11 cellular contexts compared by ENCODE assay signal in genomic region chr20:41174782-41175181, GRCh38. TPM values are rescaled to one million over a fixed set of nuclear protein-coding genes. Genes with fewer than 3 reads are reported as not detected.
A peak's percentile ranks its signal among the peaks of the same experiment; 100 is the strongest.
DNase-seq lines count a peak whose midpoint lies in the region; ATAC-seq, FAIRE-seq and TF ChIP-seq lines count a peak whose summit lies in the region.
"Had no signal": no experiment of that assay in that cellular context is flagged by ENCODE, and none has a peak within 500 bp of the region (broad histone marks: within the 10 kb centered on the region; RNA-seq: fewer than 3 reads in every experiment).

No MANE protein-coding gene starts in this region.

- peaks cover 26% of the 10 kb centered on the region for H3K79me2 ChIP-seq in GM23248 (ENCODE audit: insufficient read depth)

- DNase-seq in GM23248: peak; percentile 22
- peak; percentile 2 for DNase-seq in WERI-Rb-1
- peak; percentile 71 for DNase-seq in fibroblast of gingiva (ENCODE audit: low read depth)
- DNase-seq in sciatic nerve (ENCODE audit: low spot score): peak; percentile 37
- no peak for DNase-seq in D721Med (ENCODE audit: insufficient read length, low spot score)
- DNase-seq in NCI-H1105 (lab: John Stamatoyannopoulos, UW): no peak
- DNase-seq: NCI-H146, SK-N-SH had no signal

- H3K4me1 ChIP-seq in GM23248 (ENCODE audit: insufficient read depth): peaks cover 43% of the 10 kb centered on the region

- ATAC-seq in sciatic nerve (no peak), HG03460 (IDR thresholded peaks at IDR 0.05; ENCODE audit: unreplicated experiment) (no peak), GM18520 (IDR thresholded peaks at IDR 0.05; ENCODE audit: unreplicated experiment) (no peak)

- no peaks in the 10 kb centered on the region for H3K9me3 ChIP-seq in GM23248 (ENCODE audit: low read depth)
- H3K9me3 ChIP-seq in WERI-Rb-1 (ENCODE audit: severe bottlenecking): no peaks in the 10 kb centered on the region
- H3K9me3 ChIP-seq: SK-N-SH had no signal

- H3K36me3 ChIP-seq in GM23248 (ENCODE audit: low read depth): no peaks in the 10 kb centered on the region; the same call in 1 of the 2 replicates
- H3K36me3 ChIP-seq in WERI-Rb-1: peaks cover 76% of the 10 kb centered on the region

- peaks cover 23% of the 10 kb centered on the region for H3F3A ChIP-seq in GM23248 (ENCODE audit: insufficient read depth)

- H3K27ac ChIP-seq in GM23248 (0 out of 2 replicates have a peak overlapping the region, but pooled peaks have one; percentile 5), WERI-Rb-1 (no peak overlapping the region)

- no peaks in the 10 kb centered on the region for H3K9me2 ChIP-seq in GM23248 (ENCODE audit: insufficient read depth)
- H3K9me2 ChIP-seq: SK-N-SH had no signal

- TF ChIP-seq CTCF in WERI-Rb-1 (IDR thresholded peaks at IDR 0.05; ENCODE audit: low read depth, low read length): no peak
- no peak for TF ChIP-seq CTCF in D721Med (IDR thresholded peaks at IDR 0.05; ENCODE audit: insufficient read depth, missing control alignments)

- in situ Hi-C loops in GM23248 (cut with MboI): loop anchor here (10.0 kb wide), 1 partner anchor 170 kb away; the partner anchor contains the start of gene LPIN3

- no peak overlapping the region for H2AFZ ChIP-seq in GM23248

- H3K4me2 ChIP-seq in GM23248 (ENCODE audit: unreplicated experiment): no peak overlapping the region
- H3K4me2 ChIP-seq: SK-N-SH had no signal

- WGBS in GM23248 (ENCODE audit: low coverage in 1 of 2, low lambda C conversion rate in 2 of 2, missing lambda C conversion rate in 2 of 2), 2 experiments: 32 to 51% methylated on average over 2 of the region's 2 CpGs

- no peaks in the 10 kb centered on the region for H3K27me3 ChIP-seq in GM23248 (replicated peaks; ENCODE audit: insufficient read depth)
- H3K27me3 ChIP-seq in WERI-Rb-1 (ENCODE audit: insufficient read depth, low read depth, severe bottlenecking): no peaks in the 10 kb centered on the region

- H3K4me3 ChIP-seq in GM23248 (no peak overlapping the region), WERI-Rb-1 (ENCODE audit: low read depth, low read length) (no peak overlapping the region)

- no peak overlapping the region for H3K9ac ChIP-seq in GM23248
- H3K9ac ChIP-seq: SK-N-SH had no signal

- no peaks in the 10 kb centered on the region for H4K20me1 ChIP-seq in GM23248 (ENCODE audit: insufficient read depth)

- FAIRE-seq in D721Med (lab: Jason Lieb, UNC): no peak
- FAIRE-seq: G401.6 had no signal

- intact Hi-C loops in sciatic nerve (cut with DNase I): loop anchor here (2.0 to 10.0 kb wide), 2 partner anchors 50 to 160 kb away; no protein-coding TSS in a partner anchor

RNA-seq across cellular contexts. Expression of gene PLCG1, which starts 37.4 kb away (rescaled TPM):
- total RNA-seq in GM23248 (2014; rRNA removed; shearing (Covaris generic)): 29.8 and 32.6 TPM in 2 replicates
- polyA plus RNA-seq in GM23248 (2016; fragmentation: Nextera tagmentation; extraction: Ambion mirVana): 4.8 and 8.3 TPM in 2 replicates
- total RNA-seq in sciatic nerve: 148 TPM

Comparison
In these comparisons a context has a peak if more than half of its experiments do, and no peak if none do; other contexts are left out.
1. DNase-seq: peak in GM23248 (single experiment), WERI-Rb-1 (single experiment), fibroblast of gingiva (single experiment) and sciatic nerve (single experiment); none in D721Med (single experiment) and NCI-H1105 (single experiment).